ENCODE assay signal across 8 cellular contexts in the genomic region with DNA sequence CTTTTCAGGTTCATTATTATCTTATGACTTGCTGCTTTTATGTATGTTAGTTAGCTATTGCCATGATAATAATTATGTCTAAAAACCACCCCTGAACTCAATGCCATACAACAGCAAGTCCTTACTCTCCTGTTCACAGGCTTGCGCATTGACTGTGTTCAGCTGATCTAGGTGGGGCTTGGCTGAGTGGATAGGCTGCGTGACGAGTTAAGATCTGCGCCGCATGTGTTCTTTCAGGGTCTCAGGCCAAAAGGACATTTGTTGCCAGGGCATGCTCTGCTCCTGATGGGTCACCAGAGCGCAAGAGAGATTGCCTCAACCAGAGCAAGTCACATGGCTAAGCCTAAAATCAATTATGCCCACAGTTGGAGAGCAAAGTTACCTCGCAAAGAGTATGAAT. TPM values are rescaled to one million over a fixed set of nuclear protein-coding genes. Genes with fewer than 3 reads are reported as not detected.
DNase-seq lines count a peak whose midpoint lies in the region; ATAC-seq, FAIRE-seq and TF ChIP-seq lines count a peak whose summit lies in the region.

No MANE protein-coding gene starts in this region.

- peaks cover 32% of the 10 kb centered on the region for H3K36me3 ChIP-seq in right atrium auricular region
- peaks cover 5 to 43% (median 11%) of the 10 kb centered on the region in 4 donors for H3K36me3 ChIP-seq in sigmoid colon

- CTCF ChIA-PET in activated CD8-positive, alpha-beta memory T cell treated with anti-CD3 and anti-CD28 coated beads, Interleukin-2, amount 10 ng/mL, durations not matched to agents 7 days and 5 days (lab: Charles Lee) = interaction anchor here (0.6 to 1.0 kb wide), 2 partner anchors 67 to 552 kb away, joined by 3 to 4 read pairs; partner anchors contain the start of gene ZNF345
- CTCF ChIA-PET in activated CD8-positive, alpha-beta T cell treated with anti-CD3 and anti-CD28 coated beads for 36 hours (lab: Charles Lee) = interaction anchor here (0.6 to 1.0 kb wide), 2 partner anchors 19 to 161 kb away, joined by 3 read pairs; partner anchors contain the start of gene ZNF420

- no peak for FAIRE-seq in urothelium cell line (lab: Jason Lieb, UNC)

- POLR2A ChIA-PET in activated CD8-positive, alpha-beta T cell treated with anti-CD3 and anti-CD28 coated beads for 36 hours (lab: Charles Lee) = interaction anchor here (1.8 kb wide), 1 partner anchor 9 kb away, joined by 5 read pairs; no protein-coding TSS in a partner anchor

- intact Hi-C loops in activated CD8-positive, alpha-beta T cell treated with anti-CD3 and anti-CD28 coated beads for 36 hours (cut with micrococcal nuclease) = no loop called here
- intact Hi-C loops in sigmoid colon (cut with DNase I) = loop anchor here (2.0 to 10.0 kb wide), 6 partner anchors 55 to 542 kb away; partner anchors contain the start of genes ZFP14, ZNF345, ZNF383 and ZNF461

- DNase-seq in activated CD8-positive, alpha-beta memory T cell treated with anti-CD3 and anti-CD28 coated beads, Interleukin-2, amount 10 ng/mL, durations not matched to agents 7 days and 5 days = no peak
- no peak for DNase-seq in activated CD8-positive, alpha-beta memory T cell treated with anti-CD3 and anti-CD28 coated beads, Interleukin-2, amount 50 U/mL, for 4 hours
- peak; percentile 8 for DNase-seq in activated CD8-positive, alpha-beta T cell treated with anti-CD3 and anti-CD28 coated beads for 36 hours
- DNase-seq in right atrium auricular region (ENCODE audit: low spot score) = no peak
- no peak for DNase-seq in sigmoid colon
- DNase-seq in urothelium cell line (ENCODE audit: low spot score) = no peak
- no peak for DNase-seq in NCI-H345 treated with DMSO at 0.1 percent for 48 hours (lab: John Stamatoyannopoulos, UW; ENCODE audit: unreplicated experiment)

- H3K27ac Mint-ChIP-seq in activated CD8-positive, alpha-beta memory T cell treated with anti-CD3 and anti-CD28 coated beads, Interleukin-2, amount 10 ng/mL, durations not matched to agents 7 days and 5 days = peak overlapping the region; percentile 94
- H3K27ac Mint-ChIP-seq in activated CD8-positive, alpha-beta T cell treated with anti-CD3 and anti-CD28 coated beads for 36 hours = peak overlapping the region; percentile 96

- H3K4me3 ChIP-seq in right atrium auricular region (peak overlapping the region; percentile 78 to 87), sigmoid colon (peak overlapping the region; percentile 65 to 77 (median 68))

- TF ChIP-seq POLR2A in sigmoid colon (IDR thresholded peaks at IDR 0.05) = no peak

- no peak for ATAC-seq in activated CD8-positive, alpha-beta memory T cell treated with anti-CD3 and anti-CD28 coated beads, Interleukin-2, amount 10 ng/mL, durations not matched to agents 7 days and 5 days
- ATAC-seq in activated CD8-positive, alpha-beta T cell treated with anti-CD3 and anti-CD28 coated beads for 36 hours = no peak
- no peak for ATAC-seq in GM21528 (IDR thresholded peaks at IDR 0.05; ENCODE audit: low FRiP score, unreplicated experiment)

- WGBS in sigmoid colon, 2 donors = 63 to 74% methylated on average over 7 of the region's 7 CpGs

- TF ChIP-seq CTCF in activated CD8-positive, alpha-beta T cell treated with anti-CD3 and anti-CD28 coated beads for 36 hours (IDR thresholded peaks at IDR 0.05) = no peak
- no peak for TF ChIP-seq CTCF in right atrium auricular region (IDR thresholded peaks at IDR 0.05)
- TF ChIP-seq CTCF in sigmoid colon (IDR thresholded peaks at IDR 0.05) = no peak

- peaks cover 20% of the 10 kb centered on the region for H3K9me3 Mint-ChIP-seq in activated CD8-positive, alpha-beta memory T cell treated with anti-CD3 and anti-CD28 coated beads, Interleukin-2, amount 10 ng/mL, durations not matched to agents 7 days and 5 days (ENCODE audit: low read depth)
- H3K9me3 Mint-ChIP-seq in activated CD8-positive, alpha-beta T cell treated with anti-CD3 and anti-CD28 coated beads for 36 hours = peaks cover 40% of the 10 kb centered on the region

- H3K36me3 Mint-ChIP-seq in activated CD8-positive, alpha-beta memory T cell treated with anti-CD3 and anti-CD28 coated beads, Interleukin-2, amount 10 ng/mL, durations not matched to agents 7 days and 5 days = peaks cover 67% of the 10 kb centered on the region
- peaks cover 66% of the 10 kb centered on the region for H3K36me3 Mint-ChIP-seq in activated CD8-positive, alpha-beta T cell treated with anti-CD3 and anti-CD28 coated beads for 36 hours (ENCODE audit: low read depth)

- H3K27me3 ChIP-seq in right atrium auricular region = no peaks in the 10 kb centered on the region
- no peaks in the 10 kb centered on the region for H3K27me3 ChIP-seq in sigmoid colon

- no peaks in the 10 kb centered on the region for H3K27me3 Mint-ChIP-seq in activated CD8-positive, alpha-beta memory T cell treated with anti-CD3 and anti-CD28 coated beads, Interleukin-2, amount 10 ng/mL, durations not matched to agents 7 days and 5 days
- no peaks in the 10 kb centered on the region for H3K27me3 Mint-ChIP-seq in activated CD8-positive, alpha-beta T cell treated with anti-CD3 and anti-CD28 coated beads for 36 hours

- H3K4me3 Mint-ChIP-seq in activated CD8-positive, alpha-beta memory T cell treated with anti-CD3 and anti-CD28 coated beads, Interleukin-2, amount 10 ng/mL, durations not matched to agents 7 days and 5 days = peak overlapping the region; percentile 87
- peak overlapping the region; percentile 85 for H3K4me3 Mint-ChIP-seq in activated CD8-positive, alpha-beta T cell treated with anti-CD3 and anti-CD28 coated beads for 36 hours

- peaks cover 0 to 14% of the 10 kb centered on the region in 2 donors for H3K4me1 ChIP-seq in right atrium auricular region
- H3K4me1 ChIP-seq in sigmoid colon = peaks cover 0 to 18% (median 17%) of the 10 kb centered on the region in 4 donors

- TF ChIP-seq EP300 in sigmoid colon (IDR thresholded peaks at IDR 0.05) = no peak

- H3K4me1 Mint-ChIP-seq in activated CD8-positive, alpha-beta memory T cell treated with anti-CD3 and anti-CD28 coated beads, Interleukin-2, amount 10 ng/mL, durations not matched to agents 7 days and 5 days = peaks cover 20% of the 10 kb centered on the region
- H3K4me1 Mint-ChIP-seq in activated CD8-positive, alpha-beta T cell treated with anti-CD3 and anti-CD28 coated beads for 36 hours (ENCODE audit: low read depth) = peaks cover 13% of the 10 kb centered on the region

- H3K9me3 ChIP-seq in right atrium auricular region = peaks cover 0 to 15% of the 10 kb centered on the region in 2 donors
- H3K9me3 ChIP-seq in sigmoid colon = peaks cover 0 to 5% (median under 1%) of the 10 kb centered on the region in 4 donors

- H3K27ac ChIP-seq in right atrium auricular region = peak overlapping the region; percentile 93 to 98
- peak overlapping the region; percentile 91 to 96 (median 93) for H3K27ac ChIP-seq in sigmoid colon

RNA-seq across cellular contexts. Expression of gene ZNF568, which starts 0.9 kb away (rescaled TPM):
- total RNA-seq in activated CD8-positive, alpha-beta memory T cell treated with anti-CD3 and anti-CD28 coated beads, Interleukin-2, amount 10 ng/mL, durations not matched to agents 7 days and 5 days = 1 to 10 TPM; 6.7 to 8.6 TPM
- 1 to 10 TPM; 8.1 to 9.5 TPM for total RNA-seq in activated CD8-positive, alpha-beta T cell treated with anti-CD3 and anti-CD28 coated beads for 36 hours
- total RNA-seq in right atrium auricular region (1 to 10 TPM; 6.2 to 6.8 TPM), sigmoid colon (10 to 100 TPM in 3 of 4 donors, 1 to 10 TPM in 1; 8.7 to 18.9 (median 14.0) TPM)
- 1 to 10 TPM in 1 of 3 donors, under 1 TPM in 2; 0.60 to 3.2 (median 0.69) TPM for polyA plus RNA-seq in sigmoid colon

RNA-seq across cellular contexts. Expression of gene ZNF829, which starts 0.9 kb away (rescaled TPM):
- 1 to 10 TPM; 4.9 to 5.5 TPM for total RNA-seq in activated CD8-positive, alpha-beta memory T cell treated with anti-CD3 and anti-CD28 coated beads, Interleukin-2, amount 10 ng/mL, durations not matched to agents 7 days and 5 days
- total RNA-seq in activated CD8-positive, alpha-beta T cell treated with anti-CD3 and anti-CD28 coated beads for 36 hours = 1 to 10 TPM; 4.5 to 4.9 TPM
- total RNA-seq in right atrium auricular region = 1 to 10 TPM; 2.2 to 2.4 TPM
- total RNA-seq in sigmoid colon = 1 to 10 TPM; 3.6 to 6.4 (median 4.8) TPM
- polyA plus RNA-seq in sigmoid colon = 1 to 10 TPM in 1 of 3 donors, under 1 TPM in 2; under 0.01 to 1.3 (median 0.23) TPM
